In the genomic region with DNA sequence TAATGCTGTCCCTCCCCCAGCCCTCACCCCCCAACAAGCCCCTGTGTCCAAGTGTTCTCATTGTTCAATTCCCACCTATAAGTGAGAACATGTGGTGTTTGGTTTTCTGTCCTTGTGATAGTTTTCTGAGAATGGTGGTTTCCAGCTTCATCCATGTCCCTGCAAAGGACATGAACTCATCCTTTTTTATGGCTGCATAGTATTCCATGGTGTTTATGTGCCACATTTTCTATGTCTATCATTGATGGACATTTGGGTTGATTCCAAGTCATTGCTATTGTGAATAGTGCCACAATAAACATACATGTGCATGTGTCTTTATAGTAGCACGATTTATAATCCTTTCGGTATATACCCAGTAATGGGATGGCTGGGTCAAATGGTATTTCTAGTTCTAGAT, we compare ENCODE assay signal across 4 cellular contexts. TPM values are rescaled to one million over a fixed set of nuclear protein-coding genes. Genes with fewer than 3 reads are reported as not detected.
"Had no signal": no experiment of that assay in that cellular context is flagged by ENCODE, and none has a peak within 500 bp of the region (broad histone marks: within the 10 kb centered on the region; RNA-seq: fewer than 3 reads in every experiment).

No MANE protein-coding gene starts in this region.

RNA-seq across cellular contexts. Expression of a gene that starts 15.6 kb away (rescaled TPM):
- total RNA-seq: HepG2 had no signal
- polyA plus RNA-seq: IgD-negative memory B cell had no signal

RNA-seq across cellular contexts. Expression of a gene that starts 17.9 kb away (rescaled TPM):
- total RNA-seq: HT-29, IMR-90 had no signal
- polyA plus RNA-seq: IgD-negative memory B cell had no signal
